In genomic region chr19:13985771-13986347, GRCh38 we compare ENCODE assay signal across 9 cellular contexts. TPM values are rescaled to one million over a fixed set of nuclear protein-coding genes. Genes with fewer than 3 reads are reported as not detected.
DNase-seq lines count a peak whose midpoint lies in the region; ATAC-seq and TF ChIP-seq lines count a peak whose summit lies in the region.
"Had no signal": no experiment of that assay in that cellular context is flagged by ENCODE, and none has a peak within 500 bp of the region (broad histone marks: within the 10 kb centered on the region; RNA-seq: fewer than 3 reads in every experiment).

No MANE protein-coding gene starts in this region.

- no peaks in the 10 kb centered on the region for H3K9me3 Mint-ChIP-seq in activated T-helper 1 cell treated with anti-CD3 and anti-CD28 coated beads, Interleukin-12 subunit alpha, Interleukin-12 subunit beta, Interleukin-2, Interleukin-4 antibody, amounts not matched to agents 30 ng/mL and 10 ng/mL and 1 ng/mL, durations not matched to agents 14 hours and 24 hours and 36 hours

- H3K4me1 ChIP-seq in right lobe of liver, result peaks cover 0 to 8% (median 0%) of the 10 kb centered on the region in 4 donors

- peaks cover 0 to 3% (median under 1%) of the 10 kb centered on the region in 4 donors for H3K36me3 ChIP-seq in right lobe of liver

- peak overlapping the region; percentile 88 for H3K27ac Mint-ChIP-seq in activated T-helper 1 cell treated with anti-CD3 and anti-CD28 coated beads, Interleukin-12 subunit alpha, Interleukin-12 subunit beta, Interleukin-2, Interleukin-4 antibody, amounts not matched to agents 30 ng/mL and 10 ng/mL and 1 ng/mL, durations not matched to agents 14 hours and 24 hours and 36 hours

- in situ Hi-C loops in G401 (cut with HindIII; ENCODE audit: low sequenced_read_pairs), result no loop called here

- no peaks in the 10 kb centered on the region for H3K9me3 ChIP-seq in right lobe of liver

- H3K4me3 ChIP-seq in right lobe of liver, result no peak overlapping the region

- peaks cover 48% of the 10 kb centered on the region for H3K4me1 Mint-ChIP-seq in activated T-helper 1 cell treated with anti-CD3 and anti-CD28 coated beads, Interleukin-12 subunit alpha, Interleukin-12 subunit beta, Interleukin-2, Interleukin-4 antibody, amounts not matched to agents 30 ng/mL and 10 ng/mL and 1 ng/mL, durations not matched to agents 14 hours and 24 hours and 36 hours (ENCODE audit: low read depth)

- ATAC-seq in GM18867 (IDR thresholded peaks at IDR 0.05; ENCODE audit: unreplicated experiment) (peak; percentile 25), HG03460 (IDR thresholded peaks at IDR 0.05; ENCODE audit: unreplicated experiment) (peak; percentile 19), right lobe of liver (no peak)

- intact Hi-C loops in activated T-helper 1 cell treated with anti-CD3 and anti-CD28 coated beads, Interleukin-12 subunit alpha, Interleukin-12 subunit beta, Interleukin-2, Interleukin-4 antibody, amounts not matched to agents 30 ng/mL and 10 ng/mL and 1 ng/mL, durations not matched to agents 14 hours and 24 hours and 36 hours (cut with micrococcal nuclease), result loop anchor here (1.0 to 2.0 kb wide), 7 partner anchors 20 to 106 kb away; partner anchors contain the start of genes BRME1, CC2D1A, DCAF15 and MISP3
- intact Hi-C loops in right lobe of liver (cut with DNase I), result no loop called here

- DNase-seq in 8988T (peak; percentile 26), right lobe of liver (no peak), hypothalamus (lab: John Stamatoyannopoulos, UW) (no peak), G401 (ENCODE audit: low spot score) (no peak), NK-92 (lab: John Stamatoyannopoulos, UW; ENCODE audit: unreplicated experiment) (no peak)
- DNase-seq in activated T-helper 1 cell treated with anti-CD3 and anti-CD28 coated beads, Interleukin-12 subunit alpha, Interleukin-12 subunit beta, Interleukin-2, Interleukin-4 antibody, amounts not matched to agents 30 ng/mL and 10 ng/mL and 1 ng/mL, durations not matched to agents 14 hours and 24 hours and 36 hours (ENCODE audit: low spot score), result no peak

- no peaks in the 10 kb centered on the region for H3K27me3 Mint-ChIP-seq in activated T-helper 1 cell treated with anti-CD3 and anti-CD28 coated beads, Interleukin-12 subunit alpha, Interleukin-12 subunit beta, Interleukin-2, Interleukin-4 antibody, amounts not matched to agents 30 ng/mL and 10 ng/mL and 1 ng/mL, durations not matched to agents 14 hours and 24 hours and 36 hours (ENCODE audit: insufficient read depth)

- no peaks in the 10 kb centered on the region for H3K27me3 ChIP-seq in right lobe of liver

- TF ChIP-seq POLR2A in right lobe of liver (IDR thresholded peaks at IDR 0.05), result no peak

- WGBS in right lobe of liver (ENCODE audit: insufficient coverage, low coverage, low lambda C conversion rate, missing lambda C conversion rate), result 100% methylated on average over 3 of the region's 10 CpGs

- no peak overlapping the region for H3K4me3 Mint-ChIP-seq in activated T-helper 1 cell treated with anti-CD3 and anti-CD28 coated beads, Interleukin-12 subunit alpha, Interleukin-12 subunit beta, Interleukin-2, Interleukin-4 antibody, amounts not matched to agents 30 ng/mL and 10 ng/mL and 1 ng/mL, durations not matched to agents 14 hours and 24 hours and 36 hours

- H3K27ac ChIP-seq in right lobe of liver, result peak overlapping the region; percentile 58 to 71 (median 69)

- H3K36me3 Mint-ChIP-seq in activated T-helper 1 cell treated with anti-CD3 and anti-CD28 coated beads, Interleukin-12 subunit alpha, Interleukin-12 subunit beta, Interleukin-2, Interleukin-4 antibody, amounts not matched to agents 30 ng/mL and 10 ng/mL and 1 ng/mL, durations not matched to agents 14 hours and 24 hours and 36 hours (ENCODE audit: low read depth), result peaks cover 4% of the 10 kb centered on the region

- TF ChIP-seq CTCF in right lobe of liver (IDR thresholded peaks at IDR 0.05), result no peak

RNA-seq across cellular contexts. Expression of gene RFX1, which starts 20.3 kb away (rescaled TPM):
- total RNA-seq in activated T-helper 1 cell treated with anti-CD3 and anti-CD28 coated beads, Interleukin-12 subunit alpha, Interleukin-12 subunit beta, Interleukin-2, Interleukin-4 antibody, amounts not matched to agents 30 ng/mL and 10 ng/mL and 1 ng/mL, durations not matched to agents 14 hours and 24 hours and 36 hours, result 16.0 and 17.0 TPM in 2 replicates
- 1 to 10 TPM; 2.5 to 9.3 (median 5.7) TPM for total RNA-seq in right lobe of liver
- 1.8 and 6.0 TPM in 2 replicates for total RNA-seq in G401 (2014; rRNA removed; shearing (Covaris generic))

RNA-seq across cellular contexts. Expression of gene DCAF15, which starts 33.5 kb away (rescaled TPM):
- 57.8 and 61.5 TPM in 2 replicates for total RNA-seq in activated T-helper 1 cell treated with anti-CD3 and anti-CD28 coated beads, Interleukin-12 subunit alpha, Interleukin-12 subunit beta, Interleukin-2, Interleukin-4 antibody, amounts not matched to agents 30 ng/mL and 10 ng/mL and 1 ng/mL, durations not matched to agents 14 hours and 24 hours and 36 hours
- 1 to 10 TPM; 5.6 to 8.7 (median 7.7) TPM for total RNA-seq in right lobe of liver
- 33.2 and 38.2 TPM in 2 replicates for total RNA-seq in G401 (2014; rRNA removed; shearing (Covaris generic))

RNA-seq across cellular contexts. Expression of gene RLN3, which starts 42.1 kb away (rescaled TPM):
- total RNA-seq in activated T-helper 1 cell treated with anti-CD3 and anti-CD28 coated beads, Interleukin-12 subunit alpha, Interleukin-12 subunit beta, Interleukin-2, Interleukin-4 antibody, amounts not matched to agents 30 ng/mL and 10 ng/mL and 1 ng/mL, durations not matched to agents 14 hours and 24 hours and 36 hours, result not detected in 2 replicates
- total RNA-seq in right lobe of liver, result not detected
- not detected in 2 replicates for total RNA-seq in G401 (2014; rRNA removed; shearing (Covaris generic))
- total RNA-seq: bronchial epithelial cell had no signal

RNA-seq across cellular contexts. Expression of gene IL27RA, which starts 45.7 kb away (rescaled TPM):
- 82.5 and 84.9 TPM in 2 replicates for total RNA-seq in activated T-helper 1 cell treated with anti-CD3 and anti-CD28 coated beads, Interleukin-12 subunit alpha, Interleukin-12 subunit beta, Interleukin-2, Interleukin-4 antibody, amounts not matched to agents 30 ng/mL and 10 ng/mL and 1 ng/mL, durations not matched to agents 14 hours and 24 hours and 36 hours
- total RNA-seq in right lobe of liver, result 1 to 10 TPM; 1.1 to 3.0 (median 1.5) TPM
- total RNA-seq in G401 (2014; rRNA removed; shearing (Covaris generic)), result 28.1 and 32.5 TPM in 2 replicates

RNA-seq across cellular contexts. Expression of gene PODNL1, which starts 47.6 kb away (rescaled TPM):
- total RNA-seq in activated T-helper 1 cell treated with anti-CD3 and anti-CD28 coated beads, Interleukin-12 subunit alpha, Interleukin-12 subunit beta, Interleukin-2, Interleukin-4 antibody, amounts not matched to agents 30 ng/mL and 10 ng/mL and 1 ng/mL, durations not matched to agents 14 hours and 24 hours and 36 hours, result not detected in 2 replicates
- total RNA-seq in right lobe of liver, result under 1 TPM in 2 of 6 experiments, not detected in 4; 0.19 to 0.33 TPM
- total RNA-seq in G401 (2014; rRNA removed; shearing (Covaris generic)), result 0.92 TPM in 1 of 2 replicates, not detected in the other
- total RNA-seq: bronchial epithelial cell had no signal

Comparison
In these comparisons a context has a peak if more than half of its experiments do, and no peak if none do; other contexts are left out.
1. ATAC-seq: peak in GM18867 (single experiment) and HG03460 (single experiment); none in right lobe of liver (0 of 4).